8 cellular contexts compared by ENCODE assay signal in genomic region chr10:87846728-87847127, GRCh38. TPM values are rescaled to one million over a fixed set of nuclear protein-coding genes. Genes with fewer than 3 reads are reported as not detected.
DNase-seq lines count a peak whose midpoint lies in the region; ATAC-seq and TF ChIP-seq lines count a peak whose summit lies in the region.
"Not testable (repeated sequence)": the region's sequence is repeated elsewhere in the genome, so short reads cannot be mapped to it uniquely, and the experiment has no call there.
"Had no signal": no experiment of that assay in that cellular context is flagged by ENCODE, and none has a peak within 500 bp of the region (broad histone marks: within the 10 kb centered on the region; RNA-seq: fewer than 3 reads in every experiment).

No MANE protein-coding gene starts in this region.

- not testable (repeated sequence) for TF ChIP-seq POLR2A in HCT116 (IDR thresholded peaks at IDR 0.05; ENCODE audit: borderline replicate concordance, extremely low read depth, insufficient read depth, insufficient read length); right lobe of liver (IDR thresholded peaks at IDR 0.05)

- 29% methylated on average over 7 of the region's 9 CpGs for WGBS in right lobe of liver (ENCODE audit: insufficient coverage, low coverage, low lambda C conversion rate, missing lambda C conversion rate)
- 96% methylated on average over 9 of the region's 9 CpGs for WGBS in smooth muscle cell (ENCODE audit: low lambda C conversion rate)

- intact Hi-C loops in HCT116 (cut with micrococcal nuclease); right lobe of liver (cut with DNase I): not testable (repeated sequence)
- intact Hi-C loops in PC-3 (cut with micrococcal nuclease): loop anchor here (2.0 kb wide), 1 partner anchor 14 kb away; no protein-coding TSS in a partner anchor

- H3K36me3 ChIP-seq in HCT116 (ENCODE audit: control insufficient read depth in 1 of 2, insufficient read depth in 2 of 2, low read length in 2 of 2); PC-3 (ENCODE audit: low read depth, low read length); brain microvascular endothelial cell (replicated peaks); right lobe of liver; smooth muscle cell (ENCODE audit: low read depth): not testable (repeated sequence)

- ATAC-seq in HCT116, PC-3, foreskin keratinocyte: not testable (repeated sequence)
- peak in 1 of 4 donors; percentile 35 for ATAC-seq in right lobe of liver

- not testable (repeated sequence) for H3K4me2 ChIP-seq in HCT116 (ENCODE audit: low read length)
- H3K4me2 ChIP-seq in PC-3 (ENCODE audit: low read length): peak overlapping the region; percentile 84; the same call in 1 of the 2 replicates
- peak overlapping the region; percentile 58 for H3K4me2 ChIP-seq in smooth muscle cell

- H3K4me3 ChIP-seq in HCT116 (replicated peaks in 1 of 2; ENCODE audit: low read depth in 1 of 2, low read length in 2 of 2); brain microvascular endothelial cell (ENCODE audit: low read depth, low read length); right lobe of liver; smooth muscle cell: not testable (repeated sequence)
- H3K4me3 ChIP-seq in PC-3 (ENCODE audit: low read length): 0 out of 2 replicates have a peak overlapping the region, but pooled peaks have one; percentile 22

- not testable (repeated sequence) for H3K9me3 ChIP-seq in HCT116 (ENCODE audit: control insufficient read depth in 1 of 2, insufficient read depth in 1 of 2, low read depth in 1 of 2, low read length in 2 of 2); PC-3 (ENCODE audit: low read length); right lobe of liver; smooth muscle cell (replicated peaks; ENCODE audit: low read depth)

- peaks cover 34 to 63% of the 10 kb centered on the region in 2 experiments for H3K4me1 ChIP-seq in HCT116 (ENCODE audit: control insufficient read depth in 1 of 2, insufficient read depth in 2 of 2, low read length in 2 of 2)
- H3K4me1 ChIP-seq in PC-3 (ENCODE audit: insufficient read depth, low read length): peaks cover 61% of the 10 kb centered on the region
- peaks cover 23% of the 10 kb centered on the region for H3K4me1 ChIP-seq in foreskin keratinocyte
- not testable (repeated sequence) for H3K4me1 ChIP-seq in right lobe of liver; smooth muscle cell (ENCODE audit: low read depth)

- H4K20me1 ChIP-seq in HCT116 (ENCODE audit: insufficient read depth); PC-3 (ENCODE audit: low read length); smooth muscle cell (ENCODE audit: low read depth): not testable (repeated sequence)

- not testable (repeated sequence) for H3K9me2 ChIP-seq in HCT116 (ENCODE audit: insufficient read depth); PC-3 (replicated peaks; ENCODE audit: low read length)

- not testable (repeated sequence) for BruUV-seq in HCT116 (replicated peaks; lab: Mats Ljungman, UMichigan); PC-3 (replicated peaks; lab: Mats Ljungman, UMichigan)

- not testable (repeated sequence) for TF ChIP-seq CTCF in HCT116 (IDR thresholded peaks at IDR 0.05 in 2 of 3, conservative IDR thresholded peaks at IDR 0.05 in 1 of 3; ENCODE audit: borderline replicate concordance in 1 of 3, insufficient read depth in 1 of 3, low read depth in 2 of 3, low read length in 2 of 3); PC-3 (conservative IDR thresholded peaks at IDR 0.05; ENCODE audit: low read depth, low read length); brain microvascular endothelial cell (IDR thresholded peaks at IDR 0.05; ENCODE audit: low read depth, low read length, missing control alignments); foreskin keratinocyte (conservative IDR thresholded peaks at IDR 0.05); right lobe of liver (IDR thresholded peaks at IDR 0.05); smooth muscle cell (IDR thresholded peaks at IDR 0.05; ENCODE audit: borderline replicate concordance, insufficient read depth, poor library complexity, severe bottlenecking)

- in situ Hi-C loops in brain microvascular endothelial cell (cut with HindIII; ENCODE audit: low pct_ligation_motif_present, low sequenced_read_pairs): not testable (repeated sequence)

- RAD21 ChIA-PET in HCT116 (lab: Charles Lee; ENCODE audit: low non-redundant PET in 1 of 2, low total read pairs in 2 of 2, uncharacterized antibody in 2 of 2, unreplicated experiment in 2 of 2): interaction anchor here in 1 of 2 experiments (1.2 kb wide), 1 partner anchor 541 kb away, joined by 3 read pairs; no protein-coding TSS in a partner anchor

- not testable (repeated sequence) for DNase-seq in HCT116 (ENCODE audit: low read depth, low spot score); PC-3; brain microvascular endothelial cell; foreskin keratinocyte; smooth muscle cell (lab: John Stamatoyannopoulos, UW; ENCODE audit: unreplicated experiment)
- peak; percentile 38 to 74 (median 72) for DNase-seq in right lobe of liver

- not testable (repeated sequence) for H3K27me3 ChIP-seq in HCT116 (ENCODE audit: insufficient read depth, low read length); PC-3 (ENCODE audit: low read length); brain microvascular endothelial cell (replicated peaks); foreskin keratinocyte; right lobe of liver
- peaks cover 12% of the 10 kb centered on the region for H3K27me3 ChIP-seq in smooth muscle cell (ENCODE audit: low read depth)

- POLR2A ChIA-PET in HCT116 (lab: Charles Lee): interaction anchor here (1.3 to 2.8 kb wide), 3 partner anchors 13 to 29 kb away, joined by 3 to 16 read pairs (median 6); partner anchors contain the start of genes ATAD1 and KLLN
- POLR2A ChIA-PET in PC-3 (lab: Charles Lee; ENCODE audit: unreplicated experiment): not testable (repeated sequence)

- peaks cover 14% of the 10 kb centered on the region for H3F3A ChIP-seq in PC-3 (ENCODE audit: low read length, unreplicated experiment)
- H3F3A ChIP-seq in smooth muscle cell (ENCODE audit: low read depth): not testable (repeated sequence)

- H3K9ac ChIP-seq in HCT116 (ENCODE audit: low read length): not testable (repeated sequence)
- peak overlapping the region; percentile 61 for H3K9ac ChIP-seq in PC-3 (ENCODE audit: low read length)
- peak overlapping the region; percentile 52 for H3K9ac ChIP-seq in smooth muscle cell (ENCODE audit: low read depth)

- CTCF ChIA-PET in HCT116 (lab: Charles Lee); PC-3 (lab: Charles Lee): not testable (repeated sequence)

- H2AFZ ChIP-seq in HCT116 (ENCODE audit: low read depth, low read length, poor library complexity, severe bottlenecking): peak overlapping the region; percentile 96
- not testable (repeated sequence) for H2AFZ ChIP-seq in PC-3 (ENCODE audit: low read length); smooth muscle cell (ENCODE audit: low read depth)

- not testable (repeated sequence) for H3K27ac ChIP-seq in HCT116 (ENCODE audit: low read depth, low read length); right lobe of liver
- H3K27ac ChIP-seq in PC-3 (ENCODE audit: low read length) (peak overlapping the region; percentile 98), brain microvascular endothelial cell (peak overlapping the region; percentile 86), foreskin keratinocyte (peak overlapping the region; percentile 16), smooth muscle cell (ENCODE audit: low read depth) (peak overlapping the region; percentile 96)

- TF ChIP-seq RAD21 in HCT116 (IDR thresholded peaks at IDR 0.05; ENCODE audit: low read depth): not testable (repeated sequence)

- H3K79me2 ChIP-seq in HCT116 (ENCODE audit: insufficient read depth, low read length); PC-3 (ENCODE audit: low read length); smooth muscle cell (ENCODE audit: low read depth): not testable (repeated sequence)

RNA-seq across cellular contexts. Expression of gene KLLN, which starts 16.6 kb away (rescaled TPM):
- 1.4 TPM for total RNA-seq in HCT116 (2021; ENCODE audit: unreplicated experiment)
- 0.37 and 0.51 TPM in 2 replicates for polyA plus RNA-seq in HCT116 (2012)
- total RNA-seq in PC-3 (2014; rRNA removed): 0.15 and 0.23 TPM in 2 replicates
- total RNA-seq in foreskin keratinocyte: 0.24 and 0.35 TPM in 2 replicates
- polyA plus RNA-seq in foreskin keratinocyte: 0.11 and 0.16 TPM in 2 replicates
- under 1 TPM in 5 of 6 experiments, not detected in 1; 0.24 to 0.53 (median 0.34) TPM for total RNA-seq in right lobe of liver
- total RNA-seq in smooth muscle cell: 0.09 and 0.18 TPM in 2 replicates
- 0.60 TPM in 1 of 2 replicates, not detected in the other for polyA plus RNA-seq in smooth muscle cell
- total RNA-seq: Daoy, H4 had no signal

RNA-seq across cellular contexts. Expression of gene PTEN, which starts 16.7 kb away (rescaled TPM):
- total RNA-seq in HCT116 (2021; ENCODE audit: unreplicated experiment) (58.7 TPM), PC-3 (2014; rRNA removed) (7.8 and 18.5 TPM in 2 replicates), foreskin keratinocyte (45.2 and 51.3 TPM in 2 replicates), right lobe of liver (10 to 100 TPM; 37.5 to 73.7 (median 50.4) TPM), smooth muscle cell (78.3 and 87.3 TPM in 2 replicates)
- polyA plus RNA-seq in HCT116 (2012): 25.2 and 30.5 TPM in 2 replicates
- polyA plus RNA-seq in foreskin keratinocyte (15.8 and 17.2 TPM in 2 replicates), smooth muscle cell (30.6 and 45.1 TPM in 2 replicates)
- total RNA-seq: H4 had no signal

RNA-seq across cellular contexts. Expression of gene ATAD1, which starts 28.7 kb away (rescaled TPM):
- total RNA-seq in HCT116 (2021; ENCODE audit: unreplicated experiment) (66.4 TPM), PC-3 (2014; rRNA removed) (14.9 and 15.7 TPM in 2 replicates), foreskin keratinocyte (29.1 and 30.2 TPM in 2 replicates), right lobe of liver (10 to 100 TPM; 17.4 to 24.2 (median 22.3) TPM), smooth muscle cell (64.0 and 71.8 TPM in 2 replicates)
- polyA plus RNA-seq in HCT116 (2012): 17.5 and 22.0 TPM in 2 replicates
- polyA plus RNA-seq in foreskin keratinocyte (11.1 and 13.1 TPM in 2 replicates), smooth muscle cell (38.1 and 39.9 TPM in 2 replicates)
